Comparison of ENCODE assay signal across 1 cellular context in genomic region chr19:45275370-45275971, GRCh38.
TF ChIP-seq lines count a peak whose summit lies in the region.

No MANE protein-coding gene starts in this region.

TF ChIP-seq in IMR-90, 13 proteins besides CTCF, POLR2A, EP300 and RAD21 (continued from another document):
- TF ChIP-seq MXI1 (IDR thresholded peaks at IDR 0.05; ENCODE audit: borderline replicate concordance, low read depth, low read length): no peak
